Comparison of ENCODE assay signal across 14 cellular contexts in genomic region chr5:56311306-56311904, GRCh38.
DNase-seq lines count a peak whose midpoint lies in the region; ATAC-seq and TF ChIP-seq lines count a peak whose summit lies in the region.
"Had no signal": no experiment of that assay in that cellular context is flagged by ENCODE, and none has a peak within 500 bp of the region (broad histone marks: within the 10 kb centered on the region; RNA-seq: fewer than 3 reads in every experiment).

No MANE protein-coding gene starts in this region.

- in situ Hi-C loops in IMR-90 (cut with MboI; ENCODE audit: low sequenced_read_pairs), result no loop called here

- peak overlapping the region in 1 of 3 experiments; percentile 7 for H3K4me3 Mint-ChIP-seq in nephron
- H3K4me3 Mint-ChIP-seq in stimulated activated naive B cell treated with anti-CD40 and anti-IgM and Interleukin-4, amounts not matched to agents 10 μg/mL and 1 μg/mL and 100 μg/mL, for 72 hours, result no peak overlapping the region
- H3K4me3 Mint-ChIP-seq: CD14-positive monocyte had no signal

- H3K9ac ChIP-seq in IMR-90 (ENCODE audit: low read depth, low read length), result no peak overlapping the region

- no peak overlapping the region; the same call in 1 of the 2 replicates for H3K4me2 ChIP-seq in IMR-90 (ENCODE audit: low read depth, low read length)

- 0 out of 2 replicates have a peak overlapping the region, but pooled peaks have one; percentile 17 for H2AK5ac ChIP-seq in IMR-90 (ENCODE audit: low read depth, low read length)

- TF ChIP-seq RAD21 in IMR-90 (IDR thresholded peaks at IDR 0.05; ENCODE audit: low read length), result no peak

- POLR2A ChIA-PET in IMR-90 (lab: Charles Lee; ENCODE audit: unreplicated experiment), result no interaction called here

- 50% methylated on average over 4 of the region's 5 CpGs; no CpG with 5 or more reads in 1 of the 2 experiments for whole genome bisulfite sequencing in IMR-90 (ENCODE audit: extremely low coverage in 2 of 2, insufficient read length in 1 of 2), 2 experiments

- peaks cover 9% of the 10 kb centered on the region for H3K9me3 Mint-ChIP-seq in nephron
- peaks cover 1 to 6% of the 10 kb centered on the region in 2 donors for H3K9me3 Mint-ChIP-seq in stimulated activated naive B cell treated with anti-CD40 and anti-IgM and Interleukin-4, amounts not matched to agents 10 μg/mL and 1 μg/mL and 100 μg/mL, for 72 hours

- peak overlapping the region; percentile 6 for H4K91ac ChIP-seq in IMR-90 (ENCODE audit: insufficient read depth, low read depth, low read length)

- BruUV-seq in IMR-90 (replicated peaks; lab: Mats Ljungman, UMichigan), result no TSS peak

- no peak overlapping the region; the same call in 1 of the 2 replicates for H3K18ac ChIP-seq in IMR-90 (ENCODE audit: low read depth, low read length)

- H3K9me1 ChIP-seq in IMR-90 (ENCODE audit: insufficient read depth, low read length), result no peaks in the 10 kb centered on the region

- peaks cover 8% of the 10 kb centered on the region; the same call in 1 of the 2 replicates for H3K4me1 ChIP-seq in IMR-90 (ENCODE audit: control insufficient read depth, insufficient read depth, low read length)
- H3K4me1 ChIP-seq in uterus, result peaks cover 6 to 12% of the 10 kb centered on the region in 2 donors
- H3K4me1 ChIP-seq: HAP-1 had no signal

- TF ChIP-seq POLR2A in IMR-90 (IDR thresholded peaks at IDR 0.05; ENCODE audit: low read depth, low read length) (no peak), uterus (IDR thresholded peaks at IDR 0.05) (no peak)

- H3K14ac ChIP-seq in IMR-90 (replicated peaks; ENCODE audit: low read depth, low read length), result peak overlapping the region; percentile 12; the same call in 1 of the 2 replicates

- H3K4ac ChIP-seq in IMR-90 (ENCODE audit: low read depth, low read length), result peak overlapping the region; percentile 24

- no peak overlapping the region for H4K5ac ChIP-seq in IMR-90 (ENCODE audit: low read depth, low read length)

- H4K20me1 ChIP-seq in IMR-90 (ENCODE audit: insufficient read depth, low read length), result no peaks in the 10 kb centered on the region

- no peak overlapping the region for H3K27ac ChIP-seq in IMR-90 (ENCODE audit: insufficient read depth, low read length)
- H3K27ac ChIP-seq in uterus, result peak overlapping the region; percentile 21 to 38

- no peak overlapping the region; the same call in 1 of the 2 replicates for H3K23ac ChIP-seq in IMR-90 (ENCODE audit: low read depth, low read length)

- H2BK20ac ChIP-seq in IMR-90 (ENCODE audit: low read depth, low read length), result peak overlapping the region; percentile 46; the same call in 1 of the 2 replicates

- H3K4me3 ChIP-seq in IMR-90 (ENCODE audit: insufficient read depth, low read depth, low read length) (no peak overlapping the region), epithelial cell of proximal tubule (ENCODE audit: low read depth, low read length) (no peak overlapping the region), uterus (no peak overlapping the region)
- H3K4me3 ChIP-seq: HAP-1 had no signal

- DNase-seq in IMR-90 (no peak), epithelial cell of proximal tubule (ENCODE audit: low read depth) (peak; percentile 16), uterus (no peak), NCI-H1105 (lab: John Stamatoyannopoulos, UW) (no peak)
- no peak for DNase-seq in stimulated activated naive B cell treated with anti-CD40 and anti-IgM and Interleukin-4, amounts not matched to agents 10 μg/mL and 1 μg/mL and 100 μg/mL, for 72 hours
- DNase-seq: COR-L47, NCI-H1417, NCI-H187 treated with DMSO at 0.1 percent for 48 hours, NCI-H446, NCI-H69 had no signal

- H2AFZ ChIP-seq in IMR-90 (replicated peaks; ENCODE audit: low read length, poor library complexity), result no peak overlapping the region

- no peaks in the 10 kb centered on the region for H3K36me3 Mint-ChIP-seq in nephron (ENCODE audit: low read depth)
- H3K36me3 Mint-ChIP-seq in stimulated activated naive B cell treated with anti-CD40 and anti-IgM and Interleukin-4, amounts not matched to agents 10 μg/mL and 1 μg/mL and 100 μg/mL, for 72 hours, result peaks cover 0 to under 1% of the 10 kb centered on the region in 2 donors
- H3K36me3 Mint-ChIP-seq: CD14-positive monocyte had no signal

- ATAC-seq in IMR-90 (ENCODE audit: low read depth) (no peak), GM19395 (IDR thresholded peaks at IDR 0.05; ENCODE audit: unreplicated experiment) (no peak)
- no peak for ATAC-seq in stimulated activated naive B cell treated with anti-CD40 and anti-IgM and Interleukin-4, amounts not matched to agents 10 μg/mL and 1 μg/mL and 100 μg/mL, for 72 hours (replicated peaks)

- no peak overlapping the region for H2BK5ac ChIP-seq in IMR-90 (ENCODE audit: low read depth, low read length, poor library complexity, severe bottlenecking)

- TF ChIP-seq CTCF in IMR-90 (conservative IDR thresholded peaks at IDR 0.05; ENCODE audit: low read depth, low read length), result no peak
- no peak for TF ChIP-seq CTCF in epithelial cell of proximal tubule (conservative IDR thresholded peaks at IDR 0.05; ENCODE audit: low read depth, low read length)
- no peak for TF ChIP-seq CTCF in nephron (IDR thresholded peaks at IDR 0.05; ENCODE audit: unreplicated experiment in 3 of 3)
- no peak for TF ChIP-seq CTCF in uterus (IDR thresholded peaks at IDR 0.05)

- H3K27me3 Mint-ChIP-seq in nephron (ENCODE audit: low read depth), result no peaks in the 10 kb centered on the region
- no peaks in the 10 kb centered on the region for H3K27me3 Mint-ChIP-seq in stimulated activated naive B cell treated with anti-CD40 and anti-IgM and Interleukin-4, amounts not matched to agents 10 μg/mL and 1 μg/mL and 100 μg/mL, for 72 hours

- H3K27ac Mint-ChIP-seq in nephron, result peak overlapping the region; percentile 58 to 90 (median 82)
- no peak overlapping the region for H3K27ac Mint-ChIP-seq in stimulated activated naive B cell treated with anti-CD40 and anti-IgM and Interleukin-4, amounts not matched to agents 10 μg/mL and 1 μg/mL and 100 μg/mL, for 72 hours

- no peaks in the 10 kb centered on the region for H3K9me3 ChIP-seq in IMR-90 (ENCODE audit: control insufficient read depth, insufficient read depth, low read length)
- no peaks in the 10 kb centered on the region for H3K9me3 ChIP-seq in uterus
- H3K9me3 ChIP-seq: HAP-1 had no signal

- H3K4me1 Mint-ChIP-seq in nephron, result peaks cover 55% of the 10 kb centered on the region
- peaks cover 20 to 22% of the 10 kb centered on the region in 2 donors for H3K4me1 Mint-ChIP-seq in stimulated activated naive B cell treated with anti-CD40 and anti-IgM and Interleukin-4, amounts not matched to agents 10 μg/mL and 1 μg/mL and 100 μg/mL, for 72 hours

- H2AK9ac ChIP-seq in IMR-90 (replicated peaks; ENCODE audit: low read depth, low read length, poor library complexity), result no peak overlapping the region

- CTCF ChIA-PET in IMR-90 (lab: Yijun Ruan, JAX), result interaction anchor here (1.5 kb wide), 1 partner anchor 10 kb away, joined by 4 read pairs; no protein-coding TSS in a partner anchor

- intact Hi-C loops in IMR-90 (cut with micrococcal nuclease), result no loop called here
- intact Hi-C loops in uterus (cut with DNase I; ENCODE audit: low total_unique reads), result no loop called here

- H3K36me3 ChIP-seq in IMR-90 (ENCODE audit: control insufficient read depth, insufficient read depth, low read length) (no peaks in the 10 kb centered on the region), uterus (no peaks in the 10 kb centered on the region)
- H3K36me3 ChIP-seq: HAP-1 had no signal

- H2BK15ac ChIP-seq in IMR-90 (ENCODE audit: low read depth, low read length), result no peak overlapping the region; the same call in 2 of the 3 replicates

- dilution Hi-C loops in IMR-90 (cut with HindIII; ENCODE audit: low sequenced_read_pairs, unreplicated experiment), result no loop called here

- H3K27me3 ChIP-seq in IMR-90 (ENCODE audit: control insufficient read depth, insufficient read depth, low read length) (no peaks in the 10 kb centered on the region), uterus (no peaks in the 10 kb centered on the region)

- peak overlapping the region; percentile 25 for H2BK120ac ChIP-seq in IMR-90 (ENCODE audit: low read depth, low read length)

- peak overlapping the region in 1 of 2 experiments; percentile 1; a peak in 1 of 4 replicates for H4K8ac ChIP-seq in IMR-90 (ENCODE audit: low read depth in 2 of 2, low read length in 2 of 2)

- H3K56ac ChIP-seq in IMR-90 (ENCODE audit: extremely low read depth, insufficient read depth, low read length), result no peak overlapping the region

- H3K79me1 ChIP-seq in IMR-90 (ENCODE audit: low read depth in 1 of 2, low read length in 2 of 2), result no peaks in the 10 kb centered on the region

TF ChIP-seq in IMR-90, 13 proteins besides CTCF, POLR2A, EP300 and RAD21:
- TF ChIP-seq CHD1 (IDR thresholded peaks at IDR 0.05; ENCODE audit: low read depth, low read length) (no peak), RFX5 (IDR thresholded peaks at IDR 0.05; ENCODE audit: low read depth, low read length) (no peak), CEBPB (IDR thresholded peaks at IDR 0.05; ENCODE audit: low read depth, low read length) (no peak), FOS (IDR thresholded peaks at IDR 0.05; ENCODE audit: low read depth, low read length) (no peak), MXI1 (IDR thresholded peaks at IDR 0.05; ENCODE audit: borderline replicate concordance, low read depth, low read length) (no peak), MAZ (IDR thresholded peaks at IDR 0.05; ENCODE audit: borderline replicate concordance, low read depth, low read length) (no peak), RCOR1 (IDR thresholded peaks at IDR 0.05; ENCODE audit: insufficient replicate concordance, low read length) (no peak), NFE2L2 (IDR thresholded peaks at IDR 0.05; ENCODE audit: low read depth, low read length) (no peak), BHLHE40 (IDR thresholded peaks at IDR 0.05; ENCODE audit: low read depth, low read length) (no peak), MAFK (IDR thresholded peaks at IDR 0.05; ENCODE audit: low read depth, low read length) (no peak)
